In the genomic region with DNA sequence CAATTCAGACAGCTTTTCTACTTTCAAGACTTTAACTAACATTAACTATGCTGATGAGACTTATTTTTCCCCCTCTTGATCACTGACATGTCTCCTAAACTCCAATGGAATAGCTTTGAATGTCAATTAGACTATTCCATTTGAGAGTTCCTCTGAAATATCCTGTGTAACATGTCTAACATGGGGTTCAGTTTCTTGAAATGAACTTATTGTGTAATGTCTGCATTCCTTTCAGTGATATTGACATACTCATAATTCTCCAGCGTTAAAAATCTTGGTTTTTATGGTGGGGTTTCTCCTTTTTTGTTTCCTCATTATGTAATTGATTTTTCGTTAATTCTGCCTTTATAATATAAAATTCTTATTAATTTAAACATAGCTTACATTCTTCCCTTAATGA, we compare ENCODE assay signal across 1 cellular context.
TF ChIP-seq lines count a peak whose summit lies in the region.

No MANE protein-coding gene starts in this region.

TF ChIP-seq in WTC11, 78 proteins besides CTCF, POLR2A, EP300 and RAD21 (continued from another document):
- TF ChIP-seq GABPB1 (CRISPR knock-in tag; IDR thresholded peaks at IDR 0.05): no peak
- TF ChIP-seq, protein P1, sequence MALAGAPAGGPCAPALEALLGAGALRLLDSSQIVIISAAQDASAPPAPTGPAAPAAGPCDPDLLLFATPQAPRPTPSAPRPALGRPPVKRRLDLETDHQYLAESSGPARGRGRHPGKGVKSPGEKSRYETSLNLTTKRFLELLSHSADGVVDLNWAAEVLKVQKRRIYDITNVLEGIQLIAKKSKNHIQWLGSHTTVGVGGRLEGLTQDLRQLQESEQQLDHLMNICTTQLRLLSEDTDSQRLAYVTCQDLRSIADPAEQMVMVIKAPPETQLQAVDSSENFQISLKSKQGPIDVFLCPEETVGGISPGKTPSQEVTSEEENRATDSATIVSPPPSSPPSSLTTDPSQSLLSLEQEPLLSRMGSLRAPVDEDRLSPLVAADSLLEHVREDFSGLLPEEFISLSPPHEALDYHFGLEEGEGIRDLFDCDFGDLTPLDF (CRISPR knock-in tag; IDR thresholded peaks at IDR 0.05): no peak
- no peak for TF ChIP-seq ZNF232 (CRISPR knock-in tag; IDR thresholded peaks at IDR 0.05)
- no peak for TF ChIP-seq SOX15 (CRISPR knock-in tag; IDR thresholded peaks at IDR 0.05)
- no peak for TF ChIP-seq ZBTB21 (CRISPR knock-in tag; IDR thresholded peaks at IDR 0.05; ENCODE audit: borderline replicate concordance)
- no peak for TF ChIP-seq MXD4 (CRISPR knock-in tag; IDR thresholded peaks at IDR 0.05; ENCODE audit: borderline replicate concordance)
- no peak for TF ChIP-seq ATF1 (CRISPR knock-in tag; IDR thresholded peaks at IDR 0.05)
- TF ChIP-seq NFYB (CRISPR knock-in tag; conservative IDR thresholded peaks at IDR 0.05; ENCODE audit: low read depth): no peak
- TF ChIP-seq GTF2I (CRISPR knock-in tag; conservative IDR thresholded peaks at IDR 0.05): no peak
- TF ChIP-seq OVOL2 (CRISPR knock-in tag; IDR thresholded peaks at IDR 0.05; ENCODE audit: borderline replicate concordance): no peak
- TF ChIP-seq TP53 (CRISPR knock-in tag; IDR thresholded peaks at IDR 0.05): no peak
- no peak for TF ChIP-seq ZNF396 (CRISPR knock-in tag; IDR thresholded peaks at IDR 0.05; ENCODE audit: borderline replicate concordance)
- TF ChIP-seq JAZF1 (CRISPR knock-in tag; IDR thresholded peaks at IDR 0.05): no peak
TF ChIP-seq in WTC11: peak in this region for 0.
